In genomic region chr20:8292793-8293192, GRCh38 we compare ENCODE assay signal across 22 cellular contexts.
A peak's percentile ranks its signal among the peaks of the same experiment; 100 is the strongest.
DNase-seq lines count a peak whose midpoint lies in the region; ATAC-seq, FAIRE-seq and TF ChIP-seq lines count a peak whose summit lies in the region.
"Had no signal": no experiment of that assay in that cellular context is flagged by ENCODE, and none has a peak within 500 bp of the region (broad histone marks: within the 10 kb centered on the region; RNA-seq: fewer than 3 reads in every experiment).

No MANE protein-coding gene starts in this region.

- no peaks in the 10 kb centered on the region for H3K27me3 ChIP-seq in astrocyte (ENCODE audit: insufficient read depth, low read length)
- H3K27me3 ChIP-seq: BLaER1 had no signal

- H3K36me3 Mint-ChIP-seq in natural killer cell = no peaks in the 10 kb centered on the region
- no peaks in the 10 kb centered on the region for H3K36me3 Mint-ChIP-seq in natural killer cell treated with Interleukin-12 subunit alpha and Interleukin-12 subunit beta and Interleukin-15 and Interleukin-18, amount 100 ng/mL, for 72 hours
- no peaks in the 10 kb centered on the region for H3K36me3 Mint-ChIP-seq in astrocyte (ENCODE audit: low read depth, unreplicated experiment)
- H3K36me3 Mint-ChIP-seq in central memory CD8-positive, alpha-beta T cell (ENCODE audit: insufficient read depth) = no peaks in the 10 kb centered on the region
- H3K36me3 Mint-ChIP-seq in stimulated activated effector memory CD8-positive, alpha-beta T cell treated with anti-CD3 and anti-CD28 coated beads, Interleukin-12 subunit alpha, Interleukin-12 subunit beta, amount 100 ng/mL, for 72 hours = no peaks in the 10 kb centered on the region
- H3K36me3 Mint-ChIP-seq: CD4-positive, CD25-positive, alpha-beta regulatory T cell; CD8-positive, alpha-beta T cell had no signal

- H3K27ac Mint-ChIP-seq in natural killer cell = peak overlapping the region; percentile 12 to 53
- no peak overlapping the region for H3K27ac Mint-ChIP-seq in natural killer cell treated with Interleukin-12 subunit alpha and Interleukin-12 subunit beta and Interleukin-15 and Interleukin-18, amount 100 ng/mL, for 72 hours
- H3K27ac Mint-ChIP-seq in astrocyte (ENCODE audit: unreplicated experiment) = peak overlapping the region; percentile 14
- no peak overlapping the region for H3K27ac Mint-ChIP-seq in central memory CD8-positive, alpha-beta T cell (ENCODE audit: low read depth)
- no peak overlapping the region for H3K27ac Mint-ChIP-seq in stimulated activated effector memory CD8-positive, alpha-beta T cell treated with anti-CD3 and anti-CD28 coated beads, Interleukin-12 subunit alpha, Interleukin-12 subunit beta, amount 100 ng/mL, for 72 hours
- H3K27ac Mint-ChIP-seq: B cell; CD4-positive, CD25-positive, alpha-beta regulatory T cell; CD8-positive, alpha-beta T cell had no signal

- H3K4me1 ChIP-seq in astrocyte (ENCODE audit: insufficient read depth, low read length) = no peaks in the 10 kb centered on the region
- H3K4me1 ChIP-seq: BLaER1 had no signal

- H3K36me3 ChIP-seq in astrocyte (ENCODE audit: insufficient read depth, low read length) = no peaks in the 10 kb centered on the region
- H3K36me3 ChIP-seq: BLaER1 had no signal

- no peak for DNase-seq in natural killer cell
- no peak for DNase-seq in natural killer cell treated with Interleukin-12 subunit alpha and Interleukin-12 subunit beta and Interleukin-15 and Interleukin-18, amount 100 ng/mL, for 72 hours (ENCODE audit: low spot score)
- DNase-seq in astrocyte (ENCODE audit: low read depth) = no peak
- no peak for DNase-seq in central memory CD8-positive, alpha-beta T cell (ENCODE audit: low spot score in 2 of 2)
- no peak for DNase-seq in stimulated activated effector memory CD8-positive, alpha-beta T cell treated with anti-CD3 and anti-CD28 coated beads, Interleukin-12 subunit alpha, Interleukin-12 subunit beta, amount 100 ng/mL, for 72 hours (ENCODE audit: low spot score in 2 of 2)
- no peak for DNase-seq in GM19238 (ENCODE audit: insufficient read length, low spot score)
- no peak for DNase-seq in stimulated activated CD4-positive, alpha-beta T cell treated with anti-CD3 and anti-CD28 coated beads, Interleukin-4, amount 100 ng/mL, for 1 hour
- no peak for DNase-seq in epidermal melanocyte (ENCODE audit: insufficient read length, low spot score)
- DNase-seq: 8988T; Caco-2; CD4-positive, CD25-positive, alpha-beta regulatory T cell; CD8-positive, alpha-beta T cell; DMS153; DND-41; H7 had no signal

- no peak for FAIRE-seq in astrocyte (lab: Jason Lieb, UNC)
- FAIRE-seq: G401.6, GM18507, H1 had no signal

- H3K9me3 Mint-ChIP-seq in natural killer cell = no peaks in the 10 kb centered on the region
- no peaks in the 10 kb centered on the region for H3K9me3 Mint-ChIP-seq in natural killer cell treated with Interleukin-12 subunit alpha and Interleukin-12 subunit beta and Interleukin-15 and Interleukin-18, amount 100 ng/mL, for 72 hours
- H3K9me3 Mint-ChIP-seq in astrocyte (ENCODE audit: unreplicated experiment) = no peaks in the 10 kb centered on the region
- H3K9me3 Mint-ChIP-seq in central memory CD8-positive, alpha-beta T cell = no peaks in the 10 kb centered on the region
- no peaks in the 10 kb centered on the region for H3K9me3 Mint-ChIP-seq in stimulated activated effector memory CD8-positive, alpha-beta T cell treated with anti-CD3 and anti-CD28 coated beads, Interleukin-12 subunit alpha, Interleukin-12 subunit beta, amount 100 ng/mL, for 72 hours
- H3K9me3 Mint-ChIP-seq: CD4-positive, CD25-positive, alpha-beta regulatory T cell; CD8-positive, alpha-beta T cell had no signal

- no peaks in the 10 kb centered on the region for H4K20me1 ChIP-seq in astrocyte (ENCODE audit: insufficient read depth, low read length)
- H4K20me1 ChIP-seq: BLaER1 had no signal

- H3K27me3 Mint-ChIP-seq in natural killer cell (ENCODE audit: low read depth in 2 of 2) = peaks cover 8 to 9% of the 10 kb centered on the region in 2 donors
- peaks cover 0 to 6% of the 10 kb centered on the region in 2 donors for H3K27me3 Mint-ChIP-seq in natural killer cell treated with Interleukin-12 subunit alpha and Interleukin-12 subunit beta and Interleukin-15 and Interleukin-18, amount 100 ng/mL, for 72 hours
- no peaks in the 10 kb centered on the region for H3K27me3 Mint-ChIP-seq in astrocyte (ENCODE audit: low read depth, unreplicated experiment)
- no peaks in the 10 kb centered on the region for H3K27me3 Mint-ChIP-seq in central memory CD8-positive, alpha-beta T cell
- H3K27me3 Mint-ChIP-seq: B cell; CD4-positive, CD25-positive, alpha-beta regulatory T cell had no signal

- H3K4me1 Mint-ChIP-seq in natural killer cell = peaks cover 19 to 34% of the 10 kb centered on the region in 2 donors
- H3K4me1 Mint-ChIP-seq in natural killer cell treated with Interleukin-12 subunit alpha and Interleukin-12 subunit beta and Interleukin-15 and Interleukin-18, amount 100 ng/mL, for 72 hours (ENCODE audit: low read depth in 2 of 2) = peaks cover 6 to 11% of the 10 kb centered on the region in 2 donors
- peaks cover 27% of the 10 kb centered on the region for H3K4me1 Mint-ChIP-seq in astrocyte (ENCODE audit: low read depth, unreplicated experiment)
- no peaks in the 10 kb centered on the region for H3K4me1 Mint-ChIP-seq in central memory CD8-positive, alpha-beta T cell
- peaks cover 16% of the 10 kb centered on the region for H3K4me1 Mint-ChIP-seq in stimulated activated effector memory CD8-positive, alpha-beta T cell treated with anti-CD3 and anti-CD28 coated beads, Interleukin-12 subunit alpha, Interleukin-12 subunit beta, amount 100 ng/mL, for 72 hours
- H3K4me1 Mint-ChIP-seq: B cell; CD4-positive, CD25-positive, alpha-beta regulatory T cell had no signal

- H3K4me3 Mint-ChIP-seq in natural killer cell = no peak overlapping the region
- H3K4me3 Mint-ChIP-seq in natural killer cell treated with Interleukin-12 subunit alpha and Interleukin-12 subunit beta and Interleukin-15 and Interleukin-18, amount 100 ng/mL, for 72 hours = no peak overlapping the region
- H3K4me3 Mint-ChIP-seq in astrocyte (ENCODE audit: unreplicated experiment) = no peak overlapping the region
- H3K4me3 Mint-ChIP-seq in central memory CD8-positive, alpha-beta T cell = no peak overlapping the region
- no peak overlapping the region for H3K4me3 Mint-ChIP-seq in stimulated activated effector memory CD8-positive, alpha-beta T cell treated with anti-CD3 and anti-CD28 coated beads, Interleukin-12 subunit alpha, Interleukin-12 subunit beta, amount 100 ng/mL, for 72 hours
- H3K4me3 Mint-ChIP-seq: B cell; CD4-positive, CD25-positive, alpha-beta regulatory T cell; CD8-positive, alpha-beta T cell had no signal

- H3K79me2 ChIP-seq in astrocyte (ENCODE audit: insufficient read depth, low read length) = no peaks in the 10 kb centered on the region

- no peak overlapping the region for H2AFZ ChIP-seq in astrocyte (ENCODE audit: low read depth, low read length)
- H2AFZ ChIP-seq: GM23248 had no signal

- ATAC-seq in natural killer cell = peak; percentile 60 to 91 (median 86)
- ATAC-seq in natural killer cell treated with Interleukin-12 subunit alpha and Interleukin-12 subunit beta and Interleukin-15 and Interleukin-18, amount 100 ng/mL, for 72 hours = no peak
- ATAC-seq in central memory CD8-positive, alpha-beta T cell (replicated peaks; ENCODE audit: extremely low read depth, poor library complexity, severe bottlenecking) = peak; percentile 70
- ATAC-seq in stimulated activated effector memory CD8-positive, alpha-beta T cell treated with anti-CD3 and anti-CD28 coated beads, Interleukin-12 subunit alpha, Interleukin-12 subunit beta, amount 100 ng/mL, for 72 hours = peak; percentile 76
- ATAC-seq: CD8-positive, alpha-beta T cell had no signal

- no peak overlapping the region for H3K4me3 ChIP-seq in astrocyte (ENCODE audit: insufficient read depth, low read depth, low read length)
- H3K4me3 ChIP-seq: BLaER1, GM23248 had no signal

- intact Hi-C loops in natural killer cell (cut with micrococcal nuclease) = loop anchor here (1.0 to 5.0 kb wide), 2 partner anchors 140 to 272 kb away; no protein-coding TSS in a partner anchor

- no peak overlapping the region for H3K9ac ChIP-seq in astrocyte (ENCODE audit: low read length)
- H3K9ac ChIP-seq: BLaER1, GM23248 had no signal

- TF ChIP-seq CTCF in natural killer cell (IDR thresholded peaks at IDR 0.05) (no peak), astrocyte (IDR thresholded peaks at IDR 0.05; ENCODE audit: insufficient read depth, low read depth, low read length) (no peak)

- no peak overlapping the region for H3K27ac ChIP-seq in astrocyte (ENCODE audit: low read depth, low read length)
- H3K27ac ChIP-seq: BLaER1, C4-2B, GM23248 had no signal

- no peaks in the 10 kb centered on the region for H3K9me3 ChIP-seq in astrocyte (ENCODE audit: insufficient read depth, low read depth, low read length)
- H3K9me3 ChIP-seq: BLaER1, Caco-2 had no signal

- H3K4me2 ChIP-seq in astrocyte (ENCODE audit: low read length) = no peak overlapping the region
- H3K4me2 ChIP-seq: BLaER1 had no signal

Comparison
In these comparisons a context has a peak if more than half of its experiments do, and no peak if none do; other contexts are left out.
1. ATAC-seq: peak in natural killer cell (3 of 3), central memory CD8-positive, alpha-beta T cell (single experiment) and stimulated activated effector memory CD8-positive, alpha-beta T cell treated with anti-CD3 and anti-CD28 coated beads, Interleukin-12 subunit alpha, Interleukin-12 subunit beta, amount 100 ng/mL, for 72 hours (single experiment); none in natural killer cell treated with Interleukin-12 subunit alpha and Interleukin-12 subunit beta and Interleukin-15 and Interleukin-18, amount 100 ng/mL, for 72 hours (0 of 2).
2. H3K27ac Mint-ChIP-seq: peak in natural killer cell (2 of 2) and astrocyte (single experiment); none in natural killer cell treated with Interleukin-12 subunit alpha and Interleukin-12 subunit beta and Interleukin-15 and Interleukin-18, amount 100 ng/mL, for 72 hours (0 of 2), central memory CD8-positive, alpha-beta T cell (single experiment) and stimulated activated effector memory CD8-positive, alpha-beta T cell treated with anti-CD3 and anti-CD28 coated beads, Interleukin-12 subunit alpha, Interleukin-12 subunit beta, amount 100 ng/mL, for 72 hours (single experiment).